In genomic region chr11:118102721-118103261, GRCh38 we compare ENCODE assay signal across 1 cellular context.
TF ChIP-seq lines count a peak whose summit lies in the region.

No MANE protein-coding gene starts in this region.

TF ChIP-seq in K562, 482 proteins besides CTCF, POLR2A, EP300 and RAD21 (continued from another document and continues in another):
- TF ChIP-seq TSHZ1 (CRISPR knock-in tag; IDR thresholded peaks at IDR 0.05): no peak
- no peak for TF ChIP-seq KLF6 (CRISPR knock-in tag; IDR thresholded peaks at IDR 0.05; ENCODE audit: borderline replicate concordance)
- TF ChIP-seq ZSCAN29 (IDR thresholded peaks at IDR 0.05): no peak
- no peak for TF ChIP-seq POLR2B (IDR thresholded peaks at IDR 0.05; ENCODE audit: low read depth, partially characterized antibody)
- no peak for TF ChIP-seq IFI16 (CRISPR knock-in tag; IDR thresholded peaks at IDR 0.05)
- no peak for TF ChIP-seq NONO (IDR thresholded peaks at IDR 0.05; ENCODE audit: low read depth in 2 of 2, low read length in 1 of 2)
- no peak for TF ChIP-seq E2F5 (CRISPR knock-in tag; IDR thresholded peaks at IDR 0.05)
- no peak; the same call in 1 of the 2 replicates for TF ChIP-seq MAX (CRISPR knock-in tag; IDR thresholded peaks at IDR 0.05)
- no peak for TF ChIP-seq TCF7L2 (IDR thresholded peaks at IDR 0.05; ENCODE audit: low read depth, low read length)
- TF ChIP-seq JUN (IDR thresholded peaks at IDR 0.05; ENCODE audit: borderline replicate concordance, low read depth, low read length): 0 out of 2 replicates have a peak, but pooled peaks have one; percentile 5
- TF ChIP-seq JUN (CRISPR knock-in tag; IDR thresholded peaks at IDR 0.05; ENCODE audit: borderline replicate concordance): no peak
- no peak for TF ChIP-seq PATZ1 (CRISPR knock-in tag; IDR thresholded peaks at IDR 0.05; ENCODE audit: borderline replicate concordance)
- TF ChIP-seq RBM14 (IDR thresholded peaks at IDR 0.05; ENCODE audit: borderline replicate concordance, insufficient read depth, low read depth, low read length): no peak
- no peak for TF ChIP-seq ELF2 (CRISPR knock-in tag; IDR thresholded peaks at IDR 0.05)
- no peak for TF ChIP-seq PTTG1 (tag; IDR thresholded peaks at IDR 0.05; ENCODE audit: low read depth)
- TF ChIP-seq NCOA1 (IDR thresholded peaks at IDR 0.05; ENCODE audit: low read depth): peak; percentile 48
- TF ChIP-seq LCOR (CRISPR knock-in tag; IDR thresholded peaks at IDR 0.05): no peak
- TF ChIP-seq AFF1 (IDR thresholded peaks at IDR 0.05; ENCODE audit: low read depth in 1 of 2, partially characterized antibody in 2 of 2): no peak
- TF ChIP-seq NFATC3 (IDR thresholded peaks at IDR 0.05): no peak
- TF ChIP-seq ZNF282 (CRISPR knock-in tag; IDR thresholded peaks at IDR 0.05): no peak
- no peak for TF ChIP-seq RBM39 (optimal IDR thresholded peaks at IDR 0.05; ENCODE audit: low read depth, low read length)
- TF ChIP-seq ZFP36 (IDR thresholded peaks at IDR 0.05; ENCODE audit: low read depth, low read length, partially characterized antibody): peak; percentile 23
- TF ChIP-seq BACH1 (tag; IDR thresholded peaks at IDR 0.05): no peak
- TF ChIP-seq TFE3 (CRISPR knock-in tag; IDR thresholded peaks at IDR 0.05): peak; percentile 29
- no peak for TF ChIP-seq NBN (IDR thresholded peaks at IDR 0.05; ENCODE audit: low read depth)
- TF ChIP-seq E2F4 (CRISPR knock-in tag; IDR thresholded peaks at IDR 0.05; ENCODE audit: low read depth): no peak
- TF ChIP-seq XRCC3 (IDR thresholded peaks at IDR 0.05): no peak
- TF ChIP-seq ZHX1 (conservative IDR thresholded peaks at IDR 0.05; ENCODE audit: low read length): no peak
- TF ChIP-seq ETS1 (conservative IDR thresholded peaks at IDR 0.05; ENCODE audit: control insufficient read depth, low read depth, low read length): no peak
- no peak for TF ChIP-seq NELFE (IDR thresholded peaks at IDR 0.05; ENCODE audit: insufficient read depth, insufficient read length)
- TF ChIP-seq SNRNP70 (optimal IDR thresholded peaks at IDR 0.05; ENCODE audit: low read depth, low read length): no peak
- no peak for TF ChIP-seq HOMEZ (CRISPR knock-in tag; IDR thresholded peaks at IDR 0.05)
- TF ChIP-seq GMEB1 (CRISPR knock-in tag; IDR thresholded peaks at IDR 0.05): no peak
- TF ChIP-seq GTF2E2 (tag; IDR thresholded peaks at IDR 0.05): no peak
- no peak for TF ChIP-seq MIER1 (IDR thresholded peaks at IDR 0.05; ENCODE audit: low read depth)
- no peak for TF ChIP-seq NR2F6 (CRISPR knock-in tag; IDR thresholded peaks at IDR 0.05)
